Comparison of ENCODE assay signal across 13 cellular contexts in the genomic region with DNA sequence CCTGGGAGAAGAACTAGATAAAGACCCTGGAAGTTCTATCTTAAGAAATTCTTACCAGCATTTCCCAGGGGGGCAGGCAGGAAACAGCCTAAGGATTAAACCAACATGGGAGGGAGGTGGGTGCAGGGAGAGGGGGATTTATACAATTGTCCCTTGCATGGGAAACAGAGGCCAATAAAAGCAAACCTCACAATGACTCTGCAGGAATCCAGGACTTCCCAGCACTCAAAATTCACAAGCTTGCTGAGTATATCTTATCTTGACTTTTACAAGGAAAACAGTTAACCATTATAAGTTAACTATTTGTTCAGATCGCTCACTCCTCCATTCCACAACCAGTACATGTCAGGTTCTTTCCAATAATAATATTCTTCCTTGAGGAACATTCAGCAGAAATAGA.
A peak's percentile ranks its signal among the peaks of the same experiment; 100 is the strongest.
DNase-seq lines count a peak whose midpoint lies in the region; TF ChIP-seq lines count a peak whose summit lies in the region.
"Had no signal": no experiment of that assay in that cellular context is flagged by ENCODE, and none has a peak within 500 bp of the region (broad histone marks: within the 10 kb centered on the region; RNA-seq: fewer than 3 reads in every experiment).

No MANE protein-coding gene starts in this region.

- no peak overlapping the region for H3K4me3 ChIP-seq in NT2/D1 (ENCODE audit: insufficient read length, low read depth)
- H3K4me3 ChIP-seq: dorsolateral prefrontal cortex had no signal

- no peak overlapping the region for H3K9ac ChIP-seq in NT2/D1 (ENCODE audit: insufficient read length, low read depth)

- H3K27ac Mint-ChIP-seq in nephron progenitor cell, result peak overlapping the region; percentile 54
- H3K27ac Mint-ChIP-seq: CD4-positive, CD25-positive, alpha-beta regulatory T cell had no signal

- peaks cover 25% of the 10 kb centered on the region for H3K9me3 Mint-ChIP-seq in nephron progenitor cell

- H3K36me3 Mint-ChIP-seq in nephron progenitor cell (ENCODE audit: low read depth), result no peaks in the 10 kb centered on the region
- H3K36me3 Mint-ChIP-seq: CD4-positive, CD25-positive, alpha-beta regulatory T cell had no signal

- H3K4me1 Mint-ChIP-seq in nephron progenitor cell, result peaks cover 44% of the 10 kb centered on the region
- H3K4me1 Mint-ChIP-seq: CD4-positive, CD25-positive, alpha-beta regulatory T cell had no signal

- H3K36me3 ChIP-seq in NT2/D1 (ENCODE audit: insufficient read depth, insufficient read length, low read length), result no peaks in the 10 kb centered on the region

- H3K4me1 ChIP-seq in NT2/D1 (ENCODE audit: insufficient read depth, insufficient read length), result no peaks in the 10 kb centered on the region

- DNase-seq in COLO829 (ENCODE audit: low spot score) (peak; percentile 13), NT2/D1 (ENCODE audit: low read depth, low spot score) (peak; percentile 32), erythroblast (lab: John Stamatoyannopoulos, UW) (peak; percentile 5 to 37), nephron progenitor cell (no peak), NCI-H1092 treated with DMSO at 0.1 percent for 48 hours (lab: John Stamatoyannopoulos, UW) (no peak), NCI-H146 treated with DMSO at 0.1 percent for 48 hours (lab: John Stamatoyannopoulos, UW; ENCODE audit: unreplicated experiment) (no peak), NCI-H1048 (lab: John Stamatoyannopoulos, UW) (no peak)
- DNase-seq in stimulated activated naive CD4-positive, alpha-beta T cell (lab: John Stamatoyannopoulos, UW), result no peak
- DNase-seq: activated CD4-positive, CD25-positive, alpha-beta regulatory T cell treated with anti-CD3 and anti-CD28 coated beads, Interleukin-2, amount 50 U/mL, for 72 hours; CD4-positive, CD25-positive, alpha-beta regulatory T cell; dorsolateral prefrontal cortex; NCI-H146; RPMI8226 had no signal

- no peaks in the 10 kb centered on the region for H3K9me3 ChIP-seq in NT2/D1 (ENCODE audit: insufficient read depth, low read length)

- no peaks in the 10 kb centered on the region for H3K27me3 Mint-ChIP-seq in nephron progenitor cell (ENCODE audit: low read depth, poor library complexity)
- H3K27me3 Mint-ChIP-seq: CD4-positive, CD25-positive, alpha-beta regulatory T cell had no signal

- H3K27me3 ChIP-seq in NT2/D1 (ENCODE audit: insufficient read depth, insufficient read length), result no peaks in the 10 kb centered on the region

- no peak for TF ChIP-seq POLR2A in erythroblast (IDR thresholded peaks at IDR 0.05; ENCODE audit: low read length)

- no peak for TF ChIP-seq CTCF in nephron progenitor cell (IDR thresholded peaks at IDR 0.05)

- H3K4me3 Mint-ChIP-seq in nephron progenitor cell, result no peak overlapping the region
- H3K4me3 Mint-ChIP-seq: CD4-positive, CD25-positive, alpha-beta regulatory T cell had no signal

Comparison
In these comparisons a context has a peak if more than half of its experiments do, and no peak if none do; other contexts are left out.
1. DNase-seq: peak in COLO829 (single experiment), NT2/D1 (single experiment) and erythroblast (2 of 2); none in nephron progenitor cell (single experiment), NCI-H1092 treated with DMSO at 0.1 percent for 48 hours (single experiment), NCI-H146 treated with DMSO at 0.1 percent for 48 hours (single experiment), stimulated activated naive CD4-positive, alpha-beta T cell (0 of 6) and NCI-H1048 (single experiment).